ENCODE assay signal across 8 cellular contexts in genomic region chr19:1406496-1406817, GRCh38. TPM values are rescaled to one million over a fixed set of nuclear protein-coding genes. Genes with fewer than 3 reads are reported as not detected.
DNase-seq lines count a peak whose midpoint lies in the region; ATAC-seq and TF ChIP-seq lines count a peak whose summit lies in the region.

No MANE protein-coding gene starts in this region.

- DNase-seq in GM12864 (ENCODE audit: low read depth): no peak
- DNase-seq in Peyer's patch: no peak
- no peak for DNase-seq in psoas muscle
- DNase-seq in left lobe of liver (ENCODE audit: low spot score): no peak
- no peak for DNase-seq in H4 (ENCODE audit: low spot score)
- no peak for DNase-seq in NCI-H2081 (lab: John Stamatoyannopoulos, UW)
- DNase-seq in DMS 273 (lab: John Stamatoyannopoulos, UW; ENCODE audit: unreplicated experiment): no peak

- H3K27ac ChIP-seq in Peyer's patch (peak overlapping the region in 3 of 4 donors; percentile 86 to 96 (median 94)), psoas muscle (peak overlapping the region; percentile 82)

- peak overlapping the region; percentile 62 for H3K4me3 ChIP-seq in GM12864 (ENCODE audit: low read depth, low read length)
- peak overlapping the region; percentile 40 to 100 (median 96) for H3K4me3 ChIP-seq in Peyer's patch
- peak overlapping the region; percentile 97 for H3K4me3 ChIP-seq in psoas muscle

- H3K4me1 ChIP-seq in Peyer's patch (peaks cover 3 to 46% (median 28%) of the 10 kb centered on the region in 4 donors), psoas muscle (peaks cover 31% of the 10 kb centered on the region)

- TF ChIP-seq POLR2A in Peyer's patch (IDR thresholded peaks at IDR 0.05): no peak

- intact Hi-C loops in psoas muscle (cut with DNase I): loop anchor here in 1 of 2 donors (10.0 kb wide), 1 partner anchor 832 kb away; the partner anchor contains the start of gene BSG

- H3K9me3 ChIP-seq in Peyer's patch: no peaks in the 10 kb centered on the region
- H3K9me3 ChIP-seq in psoas muscle: no peaks in the 10 kb centered on the region

- 35 to 42% (median 36%) methylated on average over 15 of the region's 15 CpGs for WGBS in psoas muscle, 3 donors

- TF ChIP-seq CTCF in GM12864 (IDR thresholded peaks at IDR 0.05; ENCODE audit: low read depth, low read length, missing control alignments): no peak
- TF ChIP-seq CTCF in Peyer's patch (IDR thresholded peaks at IDR 0.05): no peak
- TF ChIP-seq CTCF in psoas muscle (IDR thresholded peaks at IDR 0.05): no peak

- H3K36me3 ChIP-seq in Peyer's patch (peaks cover 0 to 7% (median 0%) of the 10 kb centered on the region in 3 donors), psoas muscle (ENCODE audit: insufficient read depth in 1 of 2, low read depth in 1 of 2) (peaks cover 0 to 5% of the 10 kb centered on the region in 2 donors)

- H3K27me3 ChIP-seq in Peyer's patch (peaks cover 0 to 6% of the 10 kb centered on the region in 2 donors), psoas muscle (ENCODE audit: insufficient read depth in 3 of 3, low read length in 2 of 3) (no peaks in the 10 kb centered on the region)

- ATAC-seq in esophagus mucosa (peak; percentile 36), psoas muscle (no peak), left lobe of liver (no peak)

RNA-seq across cellular contexts. Expression of gene DAZAP1, which starts 0.9 kb away (rescaled TPM):
- 10 to 100 TPM; 37.5 to 90.9 (median 58.2) TPM for total RNA-seq in Peyer's patch
- total RNA-seq in esophagus mucosa: 91.6 TPM
- total RNA-seq in psoas muscle: 100 to 1,000 TPM in 1 of 4 donors, 10 to 100 TPM in 3; 59.9 to 122 (median 86.9) TPM
- 100 to 1,000 TPM in 1 of 3 donors, 10 to 100 TPM in 2; 68.9 to 103 (median 94.1) TPM for polyA plus RNA-seq in psoas muscle
- 48.1 TPM for total RNA-seq in left lobe of liver
- total RNA-seq in H4 (2014; rRNA removed; shearing (Covaris generic)): 47.6 and 59.4 TPM in 2 replicates

RNA-seq across cellular contexts. Expression of gene GAMT, which starts 5.1 kb away (rescaled TPM):
- total RNA-seq in Peyer's patch (1 to 10 TPM in 2 of 4 donors, not detected in 2; 2.5 to 3.1 TPM), esophagus mucosa (19.2 TPM), psoas muscle (100 to 1,000 TPM; 227 to 339 (median 232) TPM), left lobe of liver (214 TPM)
- 100 to 1,000 TPM; 162 to 464 (median 351) TPM for polyA plus RNA-seq in psoas muscle
- 15.5 and 18.9 TPM in 2 replicates for total RNA-seq in H4 (2014; rRNA removed; shearing (Covaris generic))

RNA-seq across cellular contexts. Expression of gene NDUFS7, which starts 22.8 kb away (rescaled TPM):
- total RNA-seq in Peyer's patch (100 to 1,000 TPM in 3 of 4 donors, 10 to 100 TPM in 1; 99.9 to 165 (median 156) TPM), esophagus mucosa (120 TPM), psoas muscle (100 to 1,000 TPM; 230 to 338 (median 308) TPM), left lobe of liver (105 TPM)
- 100 to 1,000 TPM; 177 to 423 (median 294) TPM for polyA plus RNA-seq in psoas muscle
- 67.9 and 87.2 TPM in 2 replicates for total RNA-seq in H4 (2014; rRNA removed; shearing (Covaris generic))

RNA-seq across cellular contexts. Expression of gene RPS15, which starts 31.7 kb away (rescaled TPM):
- total RNA-seq in Peyer's patch: 1,000 to 10,000 TPM; 1,044 to 1,915 (median 1,354) TPM
- total RNA-seq in esophagus mucosa: 1,167 TPM
- 100 to 1,000 TPM; 697 to 992 (median 943) TPM for total RNA-seq in psoas muscle
- 1,000 to 10,000 TPM; 2,739 to 4,077 (median 3,158) TPM for polyA plus RNA-seq in psoas muscle
- 410 TPM for total RNA-seq in left lobe of liver
- total RNA-seq in H4 (2014; rRNA removed; shearing (Covaris generic)): 1,025 and 1,178 TPM in 2 replicates

RNA-seq across cellular contexts. Expression of gene APC2, which starts 43.5 kb away (rescaled TPM):
- total RNA-seq in Peyer's patch: under 1 TPM in 3 of 4 donors, not detected in 1; 0.18 to 0.76 (median 0.27) TPM
- total RNA-seq in esophagus mucosa: 0.48 TPM
- total RNA-seq in psoas muscle: under 1 TPM; 0.04 to 0.06 (median 0.05) TPM
- under 1 TPM in 2 of 3 donors, not detected in 1; 0.01 to 0.03 TPM for polyA plus RNA-seq in psoas muscle
- total RNA-seq in left lobe of liver: 0.13 TPM
- total RNA-seq in H4 (2014; rRNA removed; shearing (Covaris generic)): 0.02 and 1.5 TPM in 2 replicates

Comparison
In these comparisons a context has a peak if more than half of its experiments do, and no peak if none do; other contexts are left out.
1. RNA of gene GAMT, which starts 5.1 kb away (total RNA-seq): 227 to 339 TPM in psoas muscle and 214 TPM in left lobe of liver (single experiment); 19.2 TPM in esophagus mucosa (single experiment), 15.5 to 18.9 TPM in H4 and 2.5 to 3.1 TPM in Peyer's patch; every median in the first group is over 10 times any median in the second.
2. Peak in every context shown above with its lines, with median percentiles within 50 percentile points of each other: H3K4me3 ChIP-seq.